12 cellular contexts compared by ENCODE assay signal in the genomic region with DNA sequence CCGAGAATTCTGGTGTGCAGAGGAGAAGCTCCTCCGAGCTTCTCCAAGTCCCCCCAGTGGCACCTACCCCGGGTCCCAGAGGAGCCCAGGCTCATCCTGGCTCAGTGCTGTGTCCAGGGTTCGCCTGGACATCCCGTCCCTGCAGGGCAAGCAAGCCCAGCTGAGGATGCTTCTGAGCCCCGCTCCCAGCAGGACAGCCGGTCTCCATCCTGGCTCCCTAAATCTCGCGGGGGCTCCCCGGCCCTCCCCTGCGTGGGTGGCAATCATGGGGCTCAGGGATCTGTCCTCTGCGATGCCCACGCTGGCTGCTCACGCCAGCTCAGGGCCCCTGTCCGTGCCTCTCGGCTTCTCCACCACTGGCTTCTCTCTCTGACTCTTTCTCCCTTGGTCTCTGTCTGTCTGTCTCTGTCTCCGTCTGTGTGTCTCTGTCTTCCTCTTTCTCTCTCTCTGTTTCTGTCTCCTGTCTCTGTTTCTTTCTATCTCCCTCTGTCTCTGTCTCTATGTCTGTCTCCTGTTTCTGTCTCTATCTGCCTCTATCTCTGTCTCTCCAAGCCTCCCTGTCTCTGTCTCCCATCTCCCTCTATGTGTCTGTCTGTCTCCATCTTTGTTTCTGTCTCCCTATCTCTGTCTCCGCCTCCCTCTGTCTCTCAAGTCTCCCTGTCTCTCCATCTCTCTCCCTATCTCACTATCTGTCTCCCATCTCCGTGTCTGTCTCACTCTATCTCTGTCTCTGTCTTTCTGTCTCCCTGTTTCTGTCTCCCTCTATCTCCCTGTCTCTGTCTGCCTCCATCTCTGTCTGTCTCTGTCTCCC. TPM values are rescaled to one million over a fixed set of nuclear protein-coding genes. Genes with fewer than 3 reads are reported as not detected.
DNase-seq lines count a peak whose midpoint lies in the region; ATAC-seq and TF ChIP-seq lines count a peak whose summit lies in the region.
"Had no signal": no experiment of that assay in that cellular context is flagged by ENCODE, and none has a peak within 500 bp of the region (broad histone marks: within the 10 kb centered on the region; RNA-seq: fewer than 3 reads in every experiment).

No MANE protein-coding gene starts in this region.

- H3K4me1 ChIP-seq in A673 (ENCODE audit: insufficient read depth, low read length, poor library complexity, severe bottlenecking) = no peaks in the 10 kb centered on the region
- H3K4me1 ChIP-seq in naive thymus-derived CD4-positive, alpha-beta T cell (ENCODE audit: control insufficient read depth in 2 of 2, insufficient read depth in 2 of 2, low read length in 2 of 2) = no peaks in the 10 kb centered on the region

- H3K27me3 Mint-ChIP-seq in activated naive CD8-positive, alpha-beta T cell treated with anti-CD3 and anti-CD28 coated beads for 36 hours = no peaks in the 10 kb centered on the region
- no peaks in the 10 kb centered on the region for H3K27me3 Mint-ChIP-seq in naive thymus-derived CD4-positive, alpha-beta T cell

- DNase-seq in A673 (ENCODE audit: low spot score) (no peak), D341Med (ENCODE audit: low spot score) (peak; percentile 41), activated gamma-delta T cell treated with Interleukin-2 at 50 U/mL for 16 hours (no peak)
- DNase-seq in activated naive CD8-positive, alpha-beta T cell treated with anti-CD3 and anti-CD28 coated beads for 36 hours = no peak
- no peak for DNase-seq in naive thymus-derived CD4-positive, alpha-beta T cell
- DNase-seq: COR-L47; NCI-H1694 treated with DMSO at 0.1 percent for 48 hours; NK-92 treated with Interleukin-12 subunit alpha and Interleukin-12 subunit beta, amount 100 ng/mL, for 24 hours; stimulated activated CD4-positive, alpha-beta T cell treated with anti-CD3 and anti-CD28 coated beads, Interleukin-12 subunit alpha, Interleukin-12 subunit beta, amount 100 ng/mL, for 4 hours had no signal

- no peaks in the 10 kb centered on the region for H3K4me1 Mint-ChIP-seq in activated naive CD8-positive, alpha-beta T cell treated with anti-CD3 and anti-CD28 coated beads for 36 hours
- peaks cover 0 to 10% (median 5%) of the 10 kb centered on the region in 7 donors for H3K4me1 Mint-ChIP-seq in naive thymus-derived CD4-positive, alpha-beta T cell

- no peaks in the 10 kb centered on the region for H3K27me3 ChIP-seq in A673 (replicated peaks; ENCODE audit: insufficient read depth, low read depth, low read length, poor library complexity)
- no peaks in the 10 kb centered on the region for H3K27me3 ChIP-seq in naive thymus-derived CD4-positive, alpha-beta T cell (ENCODE audit: control insufficient read depth in 2 of 2, insufficient read depth in 2 of 2, low read length in 2 of 2)

- H3K27ac ChIP-seq in A673 (ENCODE audit: low read depth, low read length, poor library complexity, severe bottlenecking) = peak overlapping the region; percentile 30
- H3K27ac ChIP-seq in naive thymus-derived CD4-positive, alpha-beta T cell (ENCODE audit: low read depth, low read length) = no peak overlapping the region

- BruUV-seq in A673 (replicated peaks; lab: Mats Ljungman, UMichigan) = no TSS peak

- POLR2A ChIA-PET in A673 (lab: Charles Lee; ENCODE audit: low non-redundant PET) = no interaction called here
- POLR2A ChIA-PET in naive thymus-derived CD4-positive, alpha-beta T cell (lab: Charles Lee) = no interaction called here

- no peak overlapping the region for H3K4me3 ChIP-seq in A673 (ENCODE audit: low read depth, low read length, poor library complexity, severe bottlenecking)
- H3K4me3 ChIP-seq in naive thymus-derived CD4-positive, alpha-beta T cell (ENCODE audit: low read length) = no peak overlapping the region

- H3K9me3 Mint-ChIP-seq in activated naive CD8-positive, alpha-beta T cell treated with anti-CD3 and anti-CD28 coated beads for 36 hours = peaks cover 30% of the 10 kb centered on the region
- peaks cover 1 to 34% (median 18%) of the 10 kb centered on the region in 11 donors for H3K9me3 Mint-ChIP-seq in naive thymus-derived CD4-positive, alpha-beta T cell

- peak overlapping the region; percentile 32 for H3K27ac Mint-ChIP-seq in activated naive CD8-positive, alpha-beta T cell treated with anti-CD3 and anti-CD28 coated beads for 36 hours
- peak overlapping the region in 5 of 9 donors; percentile 39 to 72 (median 65) for H3K27ac Mint-ChIP-seq in naive thymus-derived CD4-positive, alpha-beta T cell

- peaks cover 47% of the 10 kb centered on the region for H3K36me3 Mint-ChIP-seq in activated naive CD8-positive, alpha-beta T cell treated with anti-CD3 and anti-CD28 coated beads for 36 hours
- H3K36me3 Mint-ChIP-seq in naive thymus-derived CD4-positive, alpha-beta T cell = peaks cover 12 to 50% (median 36%) of the 10 kb centered on the region in 5 donors

- no peak for ATAC-seq in naive thymus-derived CD4-positive, alpha-beta T cell
- no peak for ATAC-seq in GM18870 (IDR thresholded peaks at IDR 0.05; ENCODE audit: unreplicated experiment)
- ATAC-seq in GM19351 (IDR thresholded peaks at IDR 0.05; ENCODE audit: unreplicated experiment) = no peak
- ATAC-seq in GM18909 (IDR thresholded peaks at IDR 0.05; ENCODE audit: poor library complexity, unreplicated experiment) = no peak

- CTCF ChIA-PET in A673 (lab: Charles Lee) = no interaction called here
- CTCF ChIA-PET in naive thymus-derived CD4-positive, alpha-beta T cell (lab: Charles Lee) = no interaction called here

- peaks cover 15% of the 10 kb centered on the region for H3K9me3 ChIP-seq in A673 (ENCODE audit: low read depth, low read length, poor library complexity, severe bottlenecking)
- peaks cover 0 to 38% (median 0%) of the 10 kb centered on the region in 3 experiments for H3K9me3 ChIP-seq in naive thymus-derived CD4-positive, alpha-beta T cell (ENCODE audit: control insufficient read depth in 2 of 3, low read length in 3 of 3)

- intact Hi-C loops in A673 (cut with micrococcal nuclease; ENCODE audit: unreplicated experiment) = no loop called here
- intact Hi-C loops in naive thymus-derived CD4-positive, alpha-beta T cell (cut with micrococcal nuclease) = no loop called here

- H3K36me3 ChIP-seq in A673 (ENCODE audit: insufficient read depth, low read length, poor library complexity, severe bottlenecking) = peaks cover 30% of the 10 kb centered on the region
- peaks cover 0 to 74% (median 15%) of the 10 kb centered on the region in 3 experiments for H3K36me3 ChIP-seq in naive thymus-derived CD4-positive, alpha-beta T cell (ENCODE audit: control insufficient read depth in 2 of 3, insufficient read depth in 3 of 3, low read length in 3 of 3)

- no peak for TF ChIP-seq CTCF in A673 (conservative IDR thresholded peaks at IDR 0.05; ENCODE audit: low read depth, low read length)

- no peak overlapping the region for H3K4me3 Mint-ChIP-seq in activated naive CD8-positive, alpha-beta T cell treated with anti-CD3 and anti-CD28 coated beads for 36 hours
- H3K4me3 Mint-ChIP-seq in naive thymus-derived CD4-positive, alpha-beta T cell = no peak overlapping the region

RNA-seq across cellular contexts. Expression of a gene that starts 27.8 kb away (rescaled TPM):
- total RNA-seq in A673 (2021) = 423 and 432 TPM in 2 replicates
- 100 to 1,000 TPM; 358 to 372 TPM for total RNA-seq in activated naive CD8-positive, alpha-beta T cell treated with anti-CD3 and anti-CD28 coated beads for 36 hours
- 100 to 1,000 TPM; 238 to 341 (median 270) TPM for total RNA-seq in naive thymus-derived CD4-positive, alpha-beta T cell
- polyA plus RNA-seq in naive thymus-derived CD4-positive, alpha-beta T cell = 100 to 1,000 TPM; 467 to 597 TPM

RNA-seq across cellular contexts. Expression of a gene that starts 33.0 kb away (rescaled TPM):
- 24.9 and 33.5 TPM in 2 replicates for total RNA-seq in A673 (2021)
- total RNA-seq in activated naive CD8-positive, alpha-beta T cell treated with anti-CD3 and anti-CD28 coated beads for 36 hours = 10 to 100 TPM; 29.4 to 30.5 TPM
- 10 to 100 TPM; 30.9 to 50.0 (median 41.7) TPM for total RNA-seq in naive thymus-derived CD4-positive, alpha-beta T cell
- polyA plus RNA-seq in naive thymus-derived CD4-positive, alpha-beta T cell = 10 to 100 TPM; 41.0 to 46.0 TPM
